Comparison of ENCODE assay signal across 16 cellular contexts in the genomic region with DNA sequence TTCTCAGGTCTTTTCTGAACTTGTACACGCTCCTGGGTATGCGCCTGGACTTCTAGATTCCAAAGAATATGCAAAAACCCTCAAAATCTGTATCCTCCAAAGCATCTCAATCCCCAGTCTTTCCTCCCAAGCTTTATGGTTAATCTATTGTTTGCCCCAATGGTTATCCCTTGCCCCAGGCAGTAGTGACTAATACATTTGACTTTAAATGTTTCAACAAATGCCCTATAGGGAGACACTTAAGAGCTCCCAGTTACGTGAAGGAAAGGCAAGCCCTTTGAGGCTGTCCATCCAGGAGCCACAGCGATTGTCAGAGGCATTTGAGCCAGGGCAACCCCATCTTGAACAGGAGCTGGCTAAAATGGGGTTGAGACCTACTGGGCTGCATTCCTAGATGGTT. TPM values are rescaled to one million over a fixed set of nuclear protein-coding genes. Genes with fewer than 3 reads are reported as not detected.
DNase-seq lines count a peak whose midpoint lies in the region; ATAC-seq, FAIRE-seq and TF ChIP-seq lines count a peak whose summit lies in the region.
"Had no signal": no experiment of that assay in that cellular context is flagged by ENCODE, and none has a peak within 500 bp of the region (broad histone marks: within the 10 kb centered on the region; RNA-seq: fewer than 3 reads in every experiment).

No MANE protein-coding gene starts in this region.

- peaks cover 0 to 3% of the 10 kb centered on the region in 2 donors for H3K9me3 ChIP-seq in transverse colon
- H3K9me3 ChIP-seq: HAP-1 had no signal

- H3K36me3 ChIP-seq in bronchial epithelial cell (ENCODE audit: control insufficient read depth, insufficient read depth, low read length) (no peaks in the 10 kb centered on the region), transverse colon (no peaks in the 10 kb centered on the region)
- H3K36me3 ChIP-seq: HAP-1 had no signal

- TF ChIP-seq CTCF in bronchial epithelial cell (IDR thresholded peaks at IDR 0.05; ENCODE audit: insufficient read depth, low read length, severe bottlenecking), result no peak
- TF ChIP-seq CTCF in transverse colon (IDR thresholded peaks at IDR 0.05), result no peak

- H3K27me3 ChIP-seq in bronchial epithelial cell (ENCODE audit: control insufficient read depth, insufficient read depth, low read length), result no peaks in the 10 kb centered on the region
- no peaks in the 10 kb centered on the region for H3K27me3 ChIP-seq in transverse colon

- WGBS in transverse colon (ENCODE audit: low coverage in 1 of 2), 2 donors, result 89 to 100% methylated on average over 4 of the region's 4 CpGs

- DNase-seq in EH (ENCODE audit: low read depth), result peak; percentile 19
- DNase-seq in EL, result peak; percentile 12
- DNase-seq in RPMI7951 (ENCODE audit: low read depth), result peak; percentile 68
- DNase-seq in bronchial epithelial cell (ENCODE audit: low read depth), result peak; percentile 40
- DNase-seq in SHP77 (lab: John Stamatoyannopoulos, UW), result no peak
- DNase-seq in transverse colon, result no peak
- DNase-seq: CD8-positive, alpha-beta T cell; COR-L47; DMS153; DMS79 treated with DMSO at 0.1 percent for 48 hours had no signal

- H3K27ac ChIP-seq in transverse colon, result no peak overlapping the region
- H3K27ac ChIP-seq: A549 had no signal

- intact Hi-C loops in transverse colon (cut with DNase I; ENCODE audit: low total_unique reads), result no loop called here

- FAIRE-seq in bronchial epithelial cell (lab: Jason Lieb, UNC), result no peak
- FAIRE-seq: A549, D721Med, H1 had no signal

- no peaks in the 10 kb centered on the region for H3K4me1 ChIP-seq in transverse colon
- H3K4me1 ChIP-seq: A549, HAP-1 had no signal

- TF ChIP-seq POLR2A in transverse colon (IDR thresholded peaks at IDR 0.05), result no peak

- TF ChIP-seq EP300 in transverse colon (IDR thresholded peaks at IDR 0.05; ENCODE audit: low read depth), result no peak

- no peak for ATAC-seq in HG03159 (IDR thresholded peaks at IDR 0.05; ENCODE audit: unreplicated experiment)
- ATAC-seq in HG02938 (IDR thresholded peaks at IDR 0.05; ENCODE audit: unreplicated experiment), result no peak
- ATAC-seq: A549; CD8-positive, alpha-beta T cell had no signal

- in situ Hi-C loops in transverse colon (cut with MboI; ENCODE audit: low pct_ligation_motif_present in 1 of 4, low pct_unique_long_range_greater_than_20kb in 1 of 4, low sequenced_read_pairs in 3 of 4), result no loop called here

- H3K4me3 ChIP-seq in bronchial epithelial cell (ENCODE audit: low read depth, low read length), result no peak overlapping the region
- no peak overlapping the region for H3K4me3 ChIP-seq in transverse colon
- H3K4me3 ChIP-seq: A549, HAP-1 had no signal

RNA-seq across cellular contexts. Expression of a gene that starts 12.7 kb away (rescaled TPM):
- total RNA-seq in RPMI7951 (2014; rRNA removed; shearing (Covaris generic)), result not detected in 2 replicates
- total RNA-seq in bronchial epithelial cell (not detected in 2 replicates), transverse colon (not detected)
- total RNA-seq: CD8-positive, alpha-beta T cell; H1 had no signal

Comparison
In these comparisons a context has a peak if more than half of its experiments do, and no peak if none do; other contexts are left out.
1. DNase-seq: peak in EH (single experiment), EL (single experiment), RPMI7951 (single experiment) and bronchial epithelial cell (single experiment); none in SHP77 (0 of 2) and transverse colon (single experiment).